In the genomic region with DNA sequence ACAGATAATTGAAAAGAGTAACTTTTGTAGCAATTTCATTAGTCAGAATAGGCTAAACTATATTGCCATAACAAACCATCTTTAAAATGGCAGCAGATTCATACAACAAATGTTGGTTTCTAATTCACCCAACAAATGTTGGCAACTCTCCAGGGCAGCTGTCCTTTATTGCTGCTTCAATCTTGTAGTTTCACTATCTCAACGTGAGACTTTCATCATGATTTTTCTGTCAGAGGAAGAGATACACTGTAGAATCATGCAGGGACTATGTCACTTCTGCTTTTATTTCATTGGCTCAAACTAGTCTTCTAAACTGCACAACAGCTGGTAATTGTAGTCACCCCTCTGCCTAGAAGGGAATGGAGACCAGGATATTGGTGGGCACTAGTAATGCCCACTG, we compare ENCODE assay signal across 10 cellular contexts.
DNase-seq lines count a peak whose midpoint lies in the region; ATAC-seq and TF ChIP-seq lines count a peak whose summit lies in the region.
"Had no signal": no experiment of that assay in that cellular context is flagged by ENCODE, and none has a peak within 500 bp of the region (broad histone marks: within the 10 kb centered on the region; RNA-seq: fewer than 3 reads in every experiment).

No MANE protein-coding gene starts in this region.

- no peaks in the 10 kb centered on the region for H3K9me3 ChIP-seq in fibroblast of lung (ENCODE audit: control insufficient read depth, insufficient read depth, low read depth, low read length)

- H3K9ac ChIP-seq in fibroblast of lung (ENCODE audit: insufficient read depth, low read length) (no peak overlapping the region), mesendoderm (ENCODE audit: low read length) (no peak overlapping the region)

- TF ChIP-seq CTCF in fibroblast of lung (conservative IDR thresholded peaks at IDR 0.05 in 1 of 2, IDR thresholded peaks at IDR 0.05 in 1 of 2; ENCODE audit: low read depth in 1 of 2, low read length in 2 of 2) = no peak

- WGBS in mesendoderm (ENCODE audit: extremely low coverage, insufficient coverage, low lambda C conversion rate) = no CpG with 5 or more reads among the region's 1 CpG

- no peak overlapping the region for H3K18ac ChIP-seq in mesendoderm (ENCODE audit: low read length)

- H3K4me3 Mint-ChIP-seq in activated naive CD4-positive, alpha-beta T cell treated with anti-CD3 and anti-CD28 coated beads, Interleukin-2, amount 10 ng/mL, durations not matched to agents 7 days and 5 days = no peak overlapping the region
- H3K4me3 Mint-ChIP-seq: central memory CD8-positive, alpha-beta T cell; stimulated activated naive CD8-positive, alpha-beta T cell treated with anti-CD3 and anti-CD28 coated beads, Interleukin-15, Interleukin-2, amounts not matched to agents 100 ng/mL and 50 ng/mL, for 24 hours had no signal

- no peak overlapping the region for H3K27ac Mint-ChIP-seq in activated naive CD4-positive, alpha-beta T cell treated with anti-CD3 and anti-CD28 coated beads, Interleukin-2, amount 10 ng/mL, durations not matched to agents 7 days and 5 days
- H3K27ac Mint-ChIP-seq: stimulated activated naive CD8-positive, alpha-beta T cell treated with anti-CD3 and anti-CD28 coated beads, Interleukin-15, Interleukin-2, amounts not matched to agents 100 ng/mL and 50 ng/mL, for 24 hours had no signal

- no peak overlapping the region for H3K4ac ChIP-seq in mesendoderm (ENCODE audit: low read depth, low read length)

- H3K4me2 ChIP-seq in fibroblast of lung (ENCODE audit: extremely low read depth, insufficient read depth, low read length) (peak overlapping the region; percentile 7), mesendoderm (ENCODE audit: low read length) (no peak overlapping the region)

- no peaks in the 10 kb centered on the region for H3K27me3 Mint-ChIP-seq in activated naive CD4-positive, alpha-beta T cell treated with anti-CD3 and anti-CD28 coated beads, Interleukin-2, amount 10 ng/mL, durations not matched to agents 7 days and 5 days
- H3K27me3 Mint-ChIP-seq: central memory CD8-positive, alpha-beta T cell; stimulated activated naive CD8-positive, alpha-beta T cell treated with anti-CD3 and anti-CD28 coated beads, Interleukin-15, Interleukin-2, amounts not matched to agents 100 ng/mL and 50 ng/mL, for 24 hours had no signal

- H3K23ac ChIP-seq in mesendoderm (ENCODE audit: low read length) = no peak overlapping the region

- H3K36me3 ChIP-seq in fibroblast of lung (ENCODE audit: control insufficient read depth, insufficient read depth, low read length) (no peaks in the 10 kb centered on the region), mesendoderm (ENCODE audit: control insufficient read depth, insufficient read depth, low read length) (no peaks in the 10 kb centered on the region)

- peak; percentile 18 for DNase-seq in A172 (ENCODE audit: low spot score)
- peak; percentile 82 for DNase-seq in NOMO-1 treated with DMSO at 0.1 percent for 48 hours (lab: John Stamatoyannopoulos, UW; ENCODE audit: unreplicated experiment)
- peak in 1 of 2 donors; percentile 67 for DNase-seq in fibroblast of lung (ENCODE audit: low read depth in 2 of 2)
- DNase-seq in mesendoderm = no peak
- DNase-seq in activated CD4-positive, alpha-beta T cell treated with anti-CD3 and anti-CD28 coated beads for 1 hour = no peak
- no peak for DNase-seq in activated naive CD4-positive, alpha-beta T cell treated with anti-CD3 and anti-CD28 coated beads, Interleukin-2, amount 10 ng/mL, durations not matched to agents 7 days and 5 days

- no peak overlapping the region for H4K5ac ChIP-seq in mesendoderm (ENCODE audit: low read length)

- no peak overlapping the region for H3K27ac ChIP-seq in fibroblast of lung (ENCODE audit: insufficient read depth, low read length)
- H3K27ac ChIP-seq in mesendoderm (ENCODE audit: low read depth, low read length) = no peak overlapping the region

- H2AK5ac ChIP-seq in mesendoderm (ENCODE audit: low read length) = no peak overlapping the region

- no peak overlapping the region for H2BK15ac ChIP-seq in mesendoderm (replicated peaks; ENCODE audit: low read depth)

- no peaks in the 10 kb centered on the region for H3K36me3 Mint-ChIP-seq in activated naive CD4-positive, alpha-beta T cell treated with anti-CD3 and anti-CD28 coated beads, Interleukin-2, amount 10 ng/mL, durations not matched to agents 7 days and 5 days

- peak; percentile 61 for ATAC-seq in GM19395 (IDR thresholded peaks at IDR 0.05; ENCODE audit: unreplicated experiment)
- ATAC-seq in HG02588 (IDR thresholded peaks at IDR 0.05; ENCODE audit: unreplicated experiment) = no peak

- no peaks in the 10 kb centered on the region for H4K20me1 ChIP-seq in fibroblast of lung (ENCODE audit: control insufficient read depth, extremely low read depth, insufficient read depth, low read length)

- no peak overlapping the region for H3K4me3 ChIP-seq in fibroblast of lung (replicated peaks in 1 of 4; ENCODE audit: control extremely low read depth in 1 of 4, insufficient read depth in 1 of 4, low read depth in 3 of 4, low read length in 4 of 4)
- H3K4me3 ChIP-seq in mesendoderm (ENCODE audit: low read length) = no peak overlapping the region

- no peak overlapping the region for H2BK120ac ChIP-seq in mesendoderm (ENCODE audit: low read depth, low read length)

- no peak overlapping the region for H3K56ac ChIP-seq in mesendoderm (ENCODE audit: low read length)

- H4K8ac ChIP-seq in mesendoderm (ENCODE audit: low read depth, low read length) = no peak overlapping the region

- no peaks in the 10 kb centered on the region for H3K79me1 ChIP-seq in mesendoderm (ENCODE audit: low read length)

- H3K4me1 ChIP-seq in fibroblast of lung (ENCODE audit: control insufficient read depth, extremely low read depth, insufficient read depth, low read length) = no peaks in the 10 kb centered on the region
- no peaks in the 10 kb centered on the region for H3K4me1 ChIP-seq in mesendoderm (ENCODE audit: control insufficient read depth, low read depth, low read length)

- H3K27me3 ChIP-seq in fibroblast of lung (ENCODE audit: control insufficient read depth, insufficient read depth, low read length) = no peaks in the 10 kb centered on the region
- H3K27me3 ChIP-seq in mesendoderm (ENCODE audit: insufficient read depth, low read length, poor library complexity) = no peaks in the 10 kb centered on the region

- no peak overlapping the region for H2AFZ ChIP-seq in fibroblast of lung (ENCODE audit: low read length)

- H3K4me1 Mint-ChIP-seq in activated naive CD4-positive, alpha-beta T cell treated with anti-CD3 and anti-CD28 coated beads, Interleukin-2, amount 10 ng/mL, durations not matched to agents 7 days and 5 days = no peaks in the 10 kb centered on the region
- H3K4me1 Mint-ChIP-seq: central memory CD8-positive, alpha-beta T cell had no signal

- no peaks in the 10 kb centered on the region for H3K9me3 Mint-ChIP-seq in activated naive CD4-positive, alpha-beta T cell treated with anti-CD3 and anti-CD28 coated beads, Interleukin-2, amount 10 ng/mL, durations not matched to agents 7 days and 5 days
- H3K9me3 Mint-ChIP-seq: central memory CD8-positive, alpha-beta T cell; stimulated activated naive CD8-positive, alpha-beta T cell treated with anti-CD3 and anti-CD28 coated beads, Interleukin-15, Interleukin-2, amounts not matched to agents 100 ng/mL and 50 ng/mL, for 24 hours had no signal

- no peak overlapping the region for H2BK5ac ChIP-seq in mesendoderm (ENCODE audit: low read length)

- H3K79me2 ChIP-seq in fibroblast of lung (ENCODE audit: control insufficient read depth, insufficient read depth, low read length) (no peaks in the 10 kb centered on the region), mesendoderm (ENCODE audit: control insufficient read depth, insufficient read depth, low read length) (no peaks in the 10 kb centered on the region)

- CTCF ChIA-PET in activated naive CD4-positive, alpha-beta T cell treated with anti-CD3 and anti-CD28 coated beads, Interleukin-2, amount 10 ng/mL, durations not matched to agents 7 days and 5 days (lab: Charles Lee) = no interaction called here

Comparison
In these comparisons a context has a peak if more than half of its experiments do, and no peak if none do; other contexts are left out.
1. DNase-seq: peak in A172 (single experiment) and NOMO-1 treated with DMSO at 0.1 percent for 48 hours (single experiment); none in mesendoderm (single experiment), activated CD4-positive, alpha-beta T cell treated with anti-CD3 and anti-CD28 coated beads for 1 hour (single experiment) and activated naive CD4-positive, alpha-beta T cell treated with anti-CD3 and anti-CD28 coated beads, Interleukin-2, amount 10 ng/mL, durations not matched to agents 7 days and 5 days (single experiment).